ENCODE assay signal across 9 cellular contexts in the genomic region with DNA sequence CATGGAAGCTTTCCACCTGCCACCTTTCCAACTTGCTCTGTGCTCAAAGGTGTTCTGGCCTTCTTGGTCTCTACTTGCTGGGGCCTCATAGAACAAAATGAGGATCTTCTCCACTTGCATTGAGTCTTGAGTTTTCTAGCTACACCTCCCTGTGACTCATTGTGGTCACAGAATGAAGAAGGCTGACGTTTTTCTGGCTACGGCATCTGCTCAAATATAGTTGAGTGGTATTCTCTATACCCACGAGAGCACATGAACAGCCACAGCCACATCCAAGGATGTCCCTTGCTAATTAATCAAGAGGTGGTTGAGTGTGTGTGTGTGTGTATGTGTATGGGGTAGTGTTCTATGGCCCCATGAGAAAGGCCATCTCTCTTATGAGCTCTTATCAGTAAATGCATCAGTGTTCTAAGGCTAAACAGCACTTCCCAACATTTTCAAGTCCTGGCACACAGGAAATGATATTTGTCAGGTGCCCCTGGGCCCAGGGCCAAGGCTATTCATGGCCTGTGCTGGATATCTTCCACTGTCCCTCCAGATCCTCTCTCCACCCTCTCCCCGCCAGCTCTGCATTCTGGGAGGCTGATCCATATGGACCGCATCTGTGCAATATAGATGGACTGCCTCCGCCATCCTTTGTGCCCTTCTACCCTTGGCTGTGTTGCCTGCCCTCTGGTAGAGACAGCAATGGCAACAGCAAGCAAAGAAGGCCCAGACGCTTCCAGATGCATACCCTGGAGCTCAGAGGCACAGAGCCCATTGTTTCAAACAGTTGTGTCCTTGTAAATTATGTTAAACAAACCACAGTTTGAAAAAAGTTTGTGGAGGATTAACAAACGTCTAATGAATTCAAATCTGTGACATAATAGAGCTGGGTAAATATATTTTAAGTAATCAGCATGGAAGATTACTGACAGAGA.
DNase-seq lines count a peak whose midpoint lies in the region; ATAC-seq and TF ChIP-seq lines count a peak whose summit lies in the region.
"Had no signal": no experiment of that assay in that cellular context is flagged by ENCODE, and none has a peak within 500 bp of the region (broad histone marks: within the 10 kb centered on the region; RNA-seq: fewer than 3 reads in every experiment).

No MANE protein-coding gene starts in this region.

- H3K4me3 ChIP-seq in astrocyte of the spinal cord (ENCODE audit: low read depth, low read length) (no peak overlapping the region), psoas muscle (no peak overlapping the region)

- POLR2A ChIA-PET in activated CD4-positive, alpha-beta T cell treated with anti-CD3 and anti-CD28 coated beads for 36 hours (lab: Charles Lee): no interaction called here

- no peaks in the 10 kb centered on the region for H3K9me3 ChIP-seq in psoas muscle

- H3K27me3 ChIP-seq in psoas muscle (ENCODE audit: insufficient read depth in 3 of 3, low read length in 2 of 3): no peaks in the 10 kb centered on the region

- H3K36me3 Mint-ChIP-seq in activated CD4-positive, alpha-beta T cell treated with anti-CD3 and anti-CD28 coated beads for 36 hours (ENCODE audit: low read depth): no peaks in the 10 kb centered on the region

- H3K27me3 Mint-ChIP-seq in activated CD4-positive, alpha-beta T cell treated with anti-CD3 and anti-CD28 coated beads for 36 hours: no peaks in the 10 kb centered on the region

- intact Hi-C loops in activated CD4-positive, alpha-beta T cell treated with anti-CD3 and anti-CD28 coated beads for 36 hours (cut with DNase I, micrococcal nuclease): no loop called here
- intact Hi-C loops in psoas muscle (cut with DNase I): no loop called here

- H3K27ac Mint-ChIP-seq in activated CD4-positive, alpha-beta T cell treated with anti-CD3 and anti-CD28 coated beads for 36 hours: no peak overlapping the region

- H3K36me3 ChIP-seq in psoas muscle (ENCODE audit: insufficient read depth in 1 of 2, low read depth in 1 of 2): no peaks in the 10 kb centered on the region

- no peak for TF ChIP-seq CTCF in astrocyte of the spinal cord (IDR thresholded peaks at IDR 0.05; ENCODE audit: low read depth, low read length)
- TF ChIP-seq CTCF in psoas muscle (IDR thresholded peaks at IDR 0.05): no peak

- H3K4me3 Mint-ChIP-seq in activated CD4-positive, alpha-beta T cell treated with anti-CD3 and anti-CD28 coated beads for 36 hours: no peak overlapping the region

- no peaks in the 10 kb centered on the region for H3K9me3 Mint-ChIP-seq in activated CD4-positive, alpha-beta T cell treated with anti-CD3 and anti-CD28 coated beads for 36 hours (ENCODE audit: low read depth)

- peak; percentile 27 for DNase-seq in activated CD4-positive, alpha-beta T cell treated with anti-CD3 and anti-CD28 coated beads for 36 hours
- DNase-seq in activated CD4-positive, alpha-beta T cell treated with anti-CD3 and anti-CD28 coated beads, Interleukin-2, amount 50 U/mL, for 48 hours: no peak
- DNase-seq in NCI-H2196 (lab: John Stamatoyannopoulos, UW; ENCODE audit: unreplicated experiment): peak; percentile 72
- peak; percentile 4 for DNase-seq in astrocyte of the spinal cord (ENCODE audit: low read depth, low spot score)
- DNase-seq in psoas muscle: no peak
- DNase-seq in NCI-H187 (lab: John Stamatoyannopoulos, UW): no peak
- DNase-seq: NCI-H2227 treated with DMSO at 0.1 percent for 48 hours had no signal

- 65 to 72% (median 66%) methylated on average over 8 of the region's 8 CpGs for WGBS in psoas muscle, 3 donors

- in situ Hi-C loops in astrocyte of the spinal cord (cut with HindIII; ENCODE audit: low sequenced_read_pairs): no loop called here

- ATAC-seq in activated CD4-positive, alpha-beta T cell treated with anti-CD3 and anti-CD28 coated beads for 36 hours: peak; percentile 73
- peak; percentile 42 to 49 (median 47) for ATAC-seq in psoas muscle
- no peak for ATAC-seq in GM19023 (IDR thresholded peaks at IDR 0.05; ENCODE audit: unreplicated experiment)
- no peak for ATAC-seq in GM19452 (IDR thresholded peaks at IDR 0.05; ENCODE audit: unreplicated experiment)

- peaks cover 3% of the 10 kb centered on the region for H3K4me1 Mint-ChIP-seq in activated CD4-positive, alpha-beta T cell treated with anti-CD3 and anti-CD28 coated beads for 36 hours

- H3K27ac ChIP-seq in psoas muscle: no peak overlapping the region

- CTCF ChIA-PET in activated CD4-positive, alpha-beta T cell treated with anti-CD3 and anti-CD28 coated beads for 36 hours (lab: Charles Lee): no interaction called here

- no peaks in the 10 kb centered on the region for H3K4me1 ChIP-seq in psoas muscle

Comparison
In these comparisons a context has a peak if more than half of its experiments do, and no peak if none do; other contexts are left out.
1. DNase-seq: peak in activated CD4-positive, alpha-beta T cell treated with anti-CD3 and anti-CD28 coated beads for 36 hours (single experiment), NCI-H2196 (single experiment) and astrocyte of the spinal cord (single experiment); none in activated CD4-positive, alpha-beta T cell treated with anti-CD3 and anti-CD28 coated beads, Interleukin-2, amount 50 U/mL, for 48 hours (0 of 2), psoas muscle (0 of 2) and NCI-H187 (0 of 2).
2. ATAC-seq: peak in activated CD4-positive, alpha-beta T cell treated with anti-CD3 and anti-CD28 coated beads for 36 hours (single experiment) and psoas muscle (4 of 4); none in GM19023 (single experiment) and GM19452 (single experiment).